14 cellular contexts compared by ENCODE assay signal in the genomic region with DNA sequence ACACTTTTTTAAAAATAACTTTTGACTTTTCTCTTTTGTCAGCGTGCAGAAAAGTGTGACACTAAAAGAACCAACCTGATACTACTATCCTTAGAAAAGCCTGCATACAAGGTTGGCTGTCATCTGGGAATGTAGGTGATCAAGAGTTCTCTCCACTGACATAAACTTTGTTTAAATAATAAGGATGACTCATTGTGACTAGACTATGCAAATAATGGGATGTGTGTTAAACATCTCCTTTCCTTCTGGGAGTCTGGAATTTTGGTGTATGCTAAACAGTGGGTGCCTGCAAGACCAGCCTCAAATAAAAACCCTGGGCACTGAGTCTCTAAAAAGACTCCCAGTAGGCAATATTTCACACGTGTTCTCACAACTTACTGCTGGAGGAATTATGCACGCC.
A peak's percentile ranks its signal among the peaks of the same experiment; 100 is the strongest.
DNase-seq lines count a peak whose midpoint lies in the region; ATAC-seq, FAIRE-seq and TF ChIP-seq lines count a peak whose summit lies in the region.
"Had no signal": no experiment of that assay in that cellular context is flagged by ENCODE, and none has a peak within 500 bp of the region (broad histone marks: within the 10 kb centered on the region; RNA-seq: fewer than 3 reads in every experiment).

No MANE protein-coding gene starts in this region.

- H3K27me3 ChIP-seq in bronchial epithelial cell (ENCODE audit: control insufficient read depth, insufficient read depth, low read length), result no peaks in the 10 kb centered on the region

- H3K4me3 ChIP-seq in bronchial epithelial cell (ENCODE audit: low read depth, low read length), result no peak overlapping the region

- no peak for FAIRE-seq in bronchial epithelial cell (lab: Jason Lieb, UNC)

- ATAC-seq in left cardiac atrium, result no peak
- ATAC-seq in HG02571 (IDR thresholded peaks at IDR 0.05; ENCODE audit: unreplicated experiment), result no peak

- intact Hi-C loops in left cardiac atrium (cut with DNase I), result loop anchor here in 1 of 2 donors (5.0 to 10.0 kb wide), 2 partner anchors 373 to 856 kb away; a partner anchor contains a TSS

- DNase-seq in SIG-M5 treated with dmso at 0.1 percent for 504 hours (lab: John Stamatoyannopoulos, UW; ENCODE audit: unreplicated experiment) (peak; percentile 10), SIG-M5 (lab: John Stamatoyannopoulos, UW) (no peak), NCI-H526 treated with DMSO at 0.1 percent for 48 hours (lab: John Stamatoyannopoulos, UW) (peak; percentile 56), bronchial epithelial cell (ENCODE audit: low read depth) (peak; percentile 56), left cardiac atrium (no peak), activated gamma-delta T cell treated with Interleukin-2 at 50 U/mL for 16 hours (no peak)
- DNase-seq: C1 segment of cervical spinal cord, DMS153, H7, IMR-90, Karpas-422, NCI-H187 treated with DMSO at 0.1 percent for 48 hours, NCI-H345 had no signal

- no peaks in the 10 kb centered on the region for H3K36me3 ChIP-seq in bronchial epithelial cell (ENCODE audit: control insufficient read depth, insufficient read depth, low read length)

- TF ChIP-seq CTCF in bronchial epithelial cell (IDR thresholded peaks at IDR 0.05; ENCODE audit: insufficient read depth, low read length, severe bottlenecking), result no peak

Comparison
In these comparisons a context has a peak if more than half of its experiments do, and no peak if none do; other contexts are left out.
1. DNase-seq: peak in SIG-M5 treated with dmso at 0.1 percent for 504 hours (single experiment), NCI-H526 treated with DMSO at 0.1 percent for 48 hours (single experiment) and bronchial epithelial cell (single experiment); none in SIG-M5 (single experiment), left cardiac atrium (single experiment) and activated gamma-delta T cell treated with Interleukin-2 at 50 U/mL for 16 hours (single experiment).